ENCODE assay signal across 11 cellular contexts in genomic region chr1:66563094-66563800, GRCh38. TPM values are rescaled to one million over a fixed set of nuclear protein-coding genes. Genes with fewer than 3 reads are reported as not detected.
DNase-seq lines count a peak whose midpoint lies in the region; ATAC-seq and TF ChIP-seq lines count a peak whose summit lies in the region.
"Had no signal": no experiment of that assay in that cellular context is flagged by ENCODE, and none has a peak within 500 bp of the region (broad histone marks: within the 10 kb centered on the region; RNA-seq: fewer than 3 reads in every experiment).

No MANE protein-coding gene starts in this region.

- TF ChIP-seq POLR2A in gastroesophageal sphincter (IDR thresholded peaks at IDR 0.05), result no peak

- H3K79me2 ChIP-seq in trophoblast cell (ENCODE audit: control insufficient read depth, insufficient read depth, low read length, poor library complexity), result no peaks in the 10 kb centered on the region

- no peak overlapping the region for H3K23ac ChIP-seq in trophoblast cell (ENCODE audit: low read length)

- H3K4me3 ChIP-seq in gastroesophageal sphincter (no peak overlapping the region), trophoblast cell (ENCODE audit: low read depth, low read length) (no peak overlapping the region)

- H4K12ac ChIP-seq in trophoblast cell (ENCODE audit: low read depth, low read length), result no peak overlapping the region

- H2BK120ac ChIP-seq in trophoblast cell (ENCODE audit: insufficient read depth, low read length, poor library complexity), result no peak overlapping the region

- peak overlapping the region in 3 of 4 donors; percentile 25 to 44 (median 29) for H3K27ac ChIP-seq in gastroesophageal sphincter
- H3K27ac ChIP-seq in trophoblast cell (ENCODE audit: low read depth, low read length), result no peak overlapping the region

- no peak overlapping the region for H3K4ac ChIP-seq in trophoblast cell (ENCODE audit: low read depth, low read length)

- H3K36me3 ChIP-seq in gastroesophageal sphincter (no peaks in the 10 kb centered on the region), trophoblast cell (ENCODE audit: control insufficient read depth in 1 of 2, insufficient read depth in 2 of 2, low read length in 2 of 2) (no peaks in the 10 kb centered on the region)

- H3K4me1 ChIP-seq in gastroesophageal sphincter (peaks cover 0 to 16% (median 4%) of the 10 kb centered on the region in 3 donors), trophoblast cell (ENCODE audit: control insufficient read depth in 1 of 2, insufficient read depth in 2 of 2, low read length in 2 of 2) (peaks cover 4 to 7% of the 10 kb centered on the region in 2 experiments)

- peaks cover 4% of the 10 kb centered on the region for H3K79me1 ChIP-seq in trophoblast cell (ENCODE audit: low read length)

- TF ChIP-seq CTCF in gastroesophageal sphincter (IDR thresholded peaks at IDR 0.05), result no peak

- DNase-seq in Daoy (ENCODE audit: low read depth), result peak; percentile 85
- peak; percentile 24 for DNase-seq in T1000 (lab: John Stamatoyannopoulos, UW)
- DNase-seq in trophoblast cell, result peak in 1 of 2 donors; percentile 49
- DNase-seq in middle frontal gyrus (ENCODE audit: extremely low spot score, low spot score), result no peak
- DNase-seq in stimulated activated CD4-positive, alpha-beta T cell treated with anti-CD3 and anti-CD28 coated beads, Interleukin-4, amount 100 ng/mL, for 4 hours, result no peak
- DNase-seq: activated CD8-positive, alpha-beta T cell treated with anti-CD3 and anti-CD28 coated beads, Interleukin-2, amount 10 ng/mL, durations not matched to agents 7 days and 5 days; NCI-H2227 treated with DMSO at 0.1 percent for 48 hours had no signal

- H3K9ac ChIP-seq in trophoblast cell (ENCODE audit: low read length), result no peak overlapping the region

- peak; percentile 62 for ATAC-seq in gastroesophageal sphincter
- ATAC-seq in GM18517 (IDR thresholded peaks at IDR 0.05; ENCODE audit: unreplicated experiment), result no peak
- ATAC-seq in GM19463 (IDR thresholded peaks at IDR 0.05; ENCODE audit: unreplicated experiment), result no peak
- ATAC-seq: activated CD8-positive, alpha-beta T cell treated with anti-CD3 and anti-CD28 coated beads, Interleukin-2, amount 10 ng/mL, durations not matched to agents 7 days and 5 days; esophagus mucosa had no signal

- H2AFZ ChIP-seq in trophoblast cell (ENCODE audit: insufficient read depth, low read length, poor library complexity), result no peak overlapping the region

- no peak overlapping the region for H2AK5ac ChIP-seq in trophoblast cell (ENCODE audit: low read length)

- peak overlapping the region; percentile 59 for H2BK12ac ChIP-seq in trophoblast cell (ENCODE audit: low read length)

- H3K9me3 ChIP-seq in gastroesophageal sphincter, result no peaks in the 10 kb centered on the region
- H3K9me3 ChIP-seq in trophoblast cell (ENCODE audit: insufficient read depth, low read depth, low read length), result no peaks in the 10 kb centered on the region

- TF ChIP-seq EP300 in gastroesophageal sphincter (IDR thresholded peaks at IDR 0.05), result no peak

- H3K14ac ChIP-seq in trophoblast cell (ENCODE audit: low read length), result no peak overlapping the region

- no peak overlapping the region for H3K4me2 ChIP-seq in trophoblast cell (ENCODE audit: low read length)

- 41 to 50% methylated on average over 5 of the region's 6 CpGs for WGBS in gastroesophageal sphincter (ENCODE audit: low coverage in 1 of 2), 2 donors
- WGBS in trophoblast cell (ENCODE audit: extremely low coverage, insufficient coverage, insufficient read length), result no CpG with 5 or more reads among the region's 6 CpGs

- no peak overlapping the region for H2BK5ac ChIP-seq in trophoblast cell (ENCODE audit: low read depth, low read length, poor library complexity)

- H4K91ac ChIP-seq in trophoblast cell (ENCODE audit: low read depth, low read length), result no peak overlapping the region

- H3K18ac ChIP-seq in trophoblast cell (ENCODE audit: low read length), result no peak overlapping the region

- H4K8ac ChIP-seq in trophoblast cell (ENCODE audit: low read depth, low read length), result no peak overlapping the region

- no peaks in the 10 kb centered on the region for H3K27me3 ChIP-seq in gastroesophageal sphincter
- no peaks in the 10 kb centered on the region for H3K27me3 ChIP-seq in trophoblast cell (ENCODE audit: insufficient read depth, low read length)

RNA-seq across cellular contexts. Expression of gene SGIP1, which starts 29.3 kb away (rescaled TPM):
- not detected in 2 replicates for total RNA-seq in Daoy (2014; rRNA removed; shearing (Covaris generic))
- total RNA-seq in gastroesophageal sphincter, result 10 to 100 TPM in 2 of 4 donors, 1 to 10 TPM in 2; 6.5 to 14.0 (median 10.7) TPM
- polyA plus RNA-seq in trophoblast cell (2013), result 0.62 and 0.65 TPM in 2 replicates
- total RNA-seq: activated CD8-positive, alpha-beta T cell treated with anti-CD3 and anti-CD28 coated beads, Interleukin-2, amount 10 ng/mL, durations not matched to agents 7 days and 5 days had no signal

Comparison
In these comparisons a context has a peak if more than half of its experiments do, and no peak if none do; other contexts are left out.
1. DNase-seq: peak in Daoy (single experiment) and T1000 (single experiment); none in middle frontal gyrus (single experiment) and stimulated activated CD4-positive, alpha-beta T cell treated with anti-CD3 and anti-CD28 coated beads, Interleukin-4, amount 100 ng/mL, for 4 hours (0 of 2).